In genomic region chr3:20511863-20512262, GRCh38 we compare ENCODE assay signal across 10 cellular contexts.
DNase-seq lines count a peak whose midpoint lies in the region; ATAC-seq and TF ChIP-seq lines count a peak whose summit lies in the region.
"Had no signal": no experiment of that assay in that cellular context is flagged by ENCODE, and none has a peak within 500 bp of the region (broad histone marks: within the 10 kb centered on the region; RNA-seq: fewer than 3 reads in every experiment).

No MANE protein-coding gene starts in this region.

- no peak overlapping the region for H4K5ac ChIP-seq in IMR-90 (ENCODE audit: low read depth, low read length)

- H3K36me3 ChIP-seq in GM23338 (ENCODE audit: insufficient read depth) = no peaks in the 10 kb centered on the region
- H3K36me3 ChIP-seq in IMR-90 (ENCODE audit: control insufficient read depth, insufficient read depth, low read length) = no peaks in the 10 kb centered on the region
- H3K36me3 ChIP-seq in prostate gland = no peaks in the 10 kb centered on the region
- H3K36me3 ChIP-seq: BLaER1 treated with 17β-estradiol and CSF1 and Interleukin-3, amounts not matched to agents 10 nM and 100 nM had no signal

- 0 out of 3 replicates have a peak, but pooled peaks cover 2% of the 10 kb centered on the region for H3K9me3 Mint-ChIP-seq in GM23338

- H3K27ac ChIP-seq in GM23338 (ENCODE audit: low read depth) = no peak overlapping the region
- H3K27ac ChIP-seq in IMR-90 (ENCODE audit: insufficient read depth, low read length) = no peak overlapping the region
- H3K27ac ChIP-seq in prostate gland = no peak overlapping the region
- H3K27ac ChIP-seq: BLaER1 treated with 17β-estradiol and CSF1 and Interleukin-3, amounts not matched to agents 10 nM and 100 nM had no signal

- H3K79me2 ChIP-seq in GM23338 (replicated peaks; ENCODE audit: insufficient read depth) = no peaks in the 10 kb centered on the region

- H3K4me2 ChIP-seq in GM23338 = no peak overlapping the region
- H3K4me2 ChIP-seq in IMR-90 (ENCODE audit: low read depth, low read length) = no peak overlapping the region
- H3K4me2 ChIP-seq: BLaER1 treated with 17β-estradiol and CSF1 and Interleukin-3, amounts not matched to agents 10 nM and 100 nM had no signal

- no peaks in the 10 kb centered on the region; the same call in 2 of the 3 replicates for H3K4me1 Mint-ChIP-seq in GM23338
- H3K4me1 Mint-ChIP-seq: central memory CD8-positive, alpha-beta T cell had no signal

- H3K4me3 Mint-ChIP-seq in GM23338 = no peak overlapping the region
- H3K4me3 Mint-ChIP-seq: central memory CD8-positive, alpha-beta T cell had no signal

- no peak overlapping the region for H2BK5ac ChIP-seq in IMR-90 (ENCODE audit: low read depth, low read length, poor library complexity, severe bottlenecking)

- H4K91ac ChIP-seq in IMR-90 (ENCODE audit: insufficient read depth, low read depth, low read length) = no peak overlapping the region

- H3K27me3 ChIP-seq in GM23338 (ENCODE audit: insufficient read depth) (no peaks in the 10 kb centered on the region), IMR-90 (ENCODE audit: control insufficient read depth, insufficient read depth, low read length) (no peaks in the 10 kb centered on the region), prostate gland (replicated peaks; ENCODE audit: insufficient read depth) (no peaks in the 10 kb centered on the region)
- H3K27me3 ChIP-seq: BLaER1 treated with 17β-estradiol and CSF1 and Interleukin-3, amounts not matched to agents 10 nM and 100 nM had no signal

- H3K79me1 ChIP-seq in IMR-90 (ENCODE audit: low read depth in 1 of 2, low read length in 2 of 2) = no peaks in the 10 kb centered on the region

- H3K4ac ChIP-seq in IMR-90 (ENCODE audit: low read depth, low read length) = no peak overlapping the region

- ATAC-seq in GM23338 = peak; percentile 100
- ATAC-seq in IMR-90 (ENCODE audit: low read depth) = peak; percentile 99
- no peak for ATAC-seq in activated CD4-positive, CD25-positive, alpha-beta regulatory T cell treated with anti-CD3 and anti-CD28 coated beads, Interleukin-2, amount 50 U/mL, for 24 hours

- H3K9me2 ChIP-seq in GM23338 (ENCODE audit: insufficient read depth) = no peaks in the 10 kb centered on the region

- H3K27ac Mint-ChIP-seq in GM23338 = peak overlapping the region; percentile 66; the same call in 1 of the 2 replicates

- H3K36me3 Mint-ChIP-seq in GM23338 (ENCODE audit: low read depth) = no peaks in the 10 kb centered on the region

- intact Hi-C loops in IMR-90 (cut with micrococcal nuclease) (loop anchor here (1.0 to 10.0 kb wide), 5 partner anchors 155 to 1605 kb away; no protein-coding TSS in a partner anchor), prostate gland (cut with DNase I) (loop anchor here (2.0 to 5.0 kb wide), 2 partner anchors 973 to 1380 kb away; no protein-coding TSS in a partner anchor)

- H2AK5ac ChIP-seq in IMR-90 (ENCODE audit: low read depth, low read length) = no peak overlapping the region

- H4K20me1 ChIP-seq in GM23338 (replicated peaks; ENCODE audit: insufficient read depth) (no peaks in the 10 kb centered on the region), IMR-90 (ENCODE audit: insufficient read depth, low read length) (no peaks in the 10 kb centered on the region)
- H4K20me1 ChIP-seq: BLaER1 treated with 17β-estradiol and CSF1 and Interleukin-3, amounts not matched to agents 10 nM and 100 nM had no signal

- H3K9ac ChIP-seq in IMR-90 (ENCODE audit: low read depth, low read length) = no peak overlapping the region
- H3K9ac ChIP-seq: BLaER1 treated with 17β-estradiol and CSF1 and Interleukin-3, amounts not matched to agents 10 nM and 100 nM had no signal

- H3K9me1 ChIP-seq in IMR-90 (ENCODE audit: insufficient read depth, low read length) = no peaks in the 10 kb centered on the region

- H2AK9ac ChIP-seq in IMR-90 (replicated peaks; ENCODE audit: low read depth, low read length, poor library complexity) = no peak overlapping the region

- no peaks in the 10 kb centered on the region for H3K9me3 ChIP-seq in IMR-90 (ENCODE audit: control insufficient read depth, insufficient read depth, low read length)
- no peaks in the 10 kb centered on the region for H3K9me3 ChIP-seq in prostate gland

- WGBS in IMR-90 (ENCODE audit: extremely low coverage in 2 of 2, insufficient read length in 1 of 2), 2 experiments = 50% methylated on average over 1 of the region's 2 CpGs; no CpG with 5 or more reads in 1 of the 2 experiments
- 20% methylated on average over 2 of the region's 2 CpGs for WGBS in prostate gland

- no peaks in the 10 kb centered on the region for H3F3A ChIP-seq in GM23338 (replicated peaks; ENCODE audit: low read depth)

- CTCF ChIA-PET in IMR-90 (lab: Yijun Ruan, JAX) = interaction anchor here (0.6 kb wide), 1 partner anchor 155 kb away, joined by 4 read pairs; no protein-coding TSS in a partner anchor

- H2BK20ac ChIP-seq in IMR-90 (ENCODE audit: low read depth, low read length) = no peak overlapping the region

- DNase-seq in NCI-H510A treated with DMSO at 0.1 percent for 48 hours (lab: John Stamatoyannopoulos, UW) = peak; percentile 46
- DNase-seq in NCI-H510A (lab: John Stamatoyannopoulos, UW) = no peak
- peak; percentile 83 for DNase-seq in GM23338 (ENCODE audit: low spot score)
- DNase-seq in IMR-90 = peak; percentile 58
- DNase-seq in RPMI8226 = peak; percentile 48
- DNase-seq in fibroblast of the aortic adventitia (ENCODE audit: low read depth) = peak; percentile 80
- no peak for DNase-seq in prostate gland (ENCODE audit: low spot score)

- H4K8ac ChIP-seq in IMR-90 (ENCODE audit: low read depth in 2 of 2, low read length in 2 of 2) = no peak overlapping the region

- H2AFZ ChIP-seq in GM23338 (peak overlapping the region; percentile 56; the same call in 1 of the 2 replicates), IMR-90 (replicated peaks; ENCODE audit: low read length, poor library complexity) (no peak overlapping the region)

- H2BK15ac ChIP-seq in IMR-90 (ENCODE audit: low read depth, low read length) = no peak overlapping the region

- no peak overlapping the region for H3K14ac ChIP-seq in IMR-90 (replicated peaks; ENCODE audit: low read depth, low read length)

- dilution Hi-C loops in IMR-90 (cut with HindIII; ENCODE audit: low sequenced_read_pairs, unreplicated experiment) = no loop called here

- H3K23ac ChIP-seq in IMR-90 (ENCODE audit: low read depth, low read length) = no peak overlapping the region

- TF ChIP-seq POLR2A in IMR-90 (IDR thresholded peaks at IDR 0.05; ENCODE audit: low read depth, low read length) = no peak
- no peak for TF ChIP-seq POLR2A in prostate gland (IDR thresholded peaks at IDR 0.05)

- TF ChIP-seq RAD21 in IMR-90 (IDR thresholded peaks at IDR 0.05; ENCODE audit: low read length) = peak; percentile 93

- in situ Hi-C loops in IMR-90 (cut with MboI; ENCODE audit: low sequenced_read_pairs) = loop anchor here (10.0 to 25.0 kb wide), 3 partner anchors 973 to 1600 kb away; no protein-coding TSS in a partner anchor

- H3K4me1 ChIP-seq in GM23338 (ENCODE audit: insufficient read depth) (no peaks in the 10 kb centered on the region), IMR-90 (ENCODE audit: control insufficient read depth, insufficient read depth, low read length) (no peaks in the 10 kb centered on the region), prostate gland (replicated peaks) (no peaks in the 10 kb centered on the region)
- H3K4me1 ChIP-seq: BLaER1 treated with 17β-estradiol and CSF1 and Interleukin-3, amounts not matched to agents 10 nM and 100 nM had no signal

- BruUV-seq in IMR-90 (replicated peaks; lab: Mats Ljungman, UMichigan) = no TSS peak

- TF ChIP-seq CTCF in GM23338 (conservative IDR thresholded peaks at IDR 0.05; ENCODE audit: low read depth in 2 of 2) (peak; percentile 86 to 93), IMR-90 (conservative IDR thresholded peaks at IDR 0.05; ENCODE audit: low read depth, low read length) (peak; percentile 83), fibroblast of the aortic adventitia (IDR thresholded peaks at IDR 0.05; ENCODE audit: insufficient read depth, low read length) (peak; percentile 69), prostate gland (IDR thresholded peaks at IDR 0.05) (peak in 3 of 4 experiments; percentile 29 to 51 (median 32))

- no peak overlapping the region for H3K56ac ChIP-seq in IMR-90 (ENCODE audit: extremely low read depth, insufficient read depth, low read length)

- H3K27me3 Mint-ChIP-seq in GM23338 (ENCODE audit: insufficient read depth, low read depth, poor library complexity) = no peaks in the 10 kb centered on the region
- H3K27me3 Mint-ChIP-seq: central memory CD8-positive, alpha-beta T cell had no signal

- H2BK120ac ChIP-seq in IMR-90 (ENCODE audit: low read depth, low read length) = no peak overlapping the region

- H3K18ac ChIP-seq in IMR-90 (ENCODE audit: low read depth, low read length) = no peak overlapping the region

- POLR2A ChIA-PET in IMR-90 (lab: Charles Lee; ENCODE audit: unreplicated experiment) = no interaction called here

- H3K4me3 ChIP-seq in GM23338 (no peak overlapping the region), IMR-90 (ENCODE audit: insufficient read depth, low read depth, low read length) (no peak overlapping the region), fibroblast of the aortic adventitia (ENCODE audit: low read depth, low read length) (no peak overlapping the region), prostate gland (no peak overlapping the region)
- H3K4me3 ChIP-seq: BLaER1 treated with 17β-estradiol and CSF1 and Interleukin-3, amounts not matched to agents 10 nM and 100 nM had no signal

TF ChIP-seq in IMR-90, 13 proteins besides CTCF, POLR2A, EP300 and RAD21:
- TF ChIP-seq FOS (IDR thresholded peaks at IDR 0.05; ENCODE audit: low read depth, low read length) (no peak), RFX5 (IDR thresholded peaks at IDR 0.05; ENCODE audit: low read depth, low read length) (no peak), CEBPB (IDR thresholded peaks at IDR 0.05; ENCODE audit: low read depth, low read length) (no peak), SMC3 (IDR thresholded peaks at IDR 0.05; ENCODE audit: low read depth, low read length) (peak; percentile 87), MAZ (IDR thresholded peaks at IDR 0.05; ENCODE audit: borderline replicate concordance, low read depth, low read length) (no peak)
TF ChIP-seq in IMR-90: peak in this region for 1.

Comparison
In these comparisons a context has a peak if more than half of its experiments do, and no peak if none do; other contexts are left out.
1. DNase-seq: peak in NCI-H510A treated with DMSO at 0.1 percent for 48 hours (single experiment), GM23338 (single experiment), IMR-90 (single experiment), RPMI8226 (single experiment) and fibroblast of the aortic adventitia (single experiment); none in NCI-H510A (single experiment) and prostate gland (single experiment).
2. ATAC-seq: peak in GM23338 (single experiment) and IMR-90 (single experiment); none in activated CD4-positive, CD25-positive, alpha-beta regulatory T cell treated with anti-CD3 and anti-CD28 coated beads, Interleukin-2, amount 50 U/mL, for 24 hours (0 of 2).
3. CTCF ChIP-seq: peak in every context shown above with its lines; median percentile 90 in GM23338; 83 in IMR-90; 69 in fibroblast of the aortic adventitia; 32 in prostate gland.